ENCODE assay signal across 1 cellular context in the genomic region with DNA sequence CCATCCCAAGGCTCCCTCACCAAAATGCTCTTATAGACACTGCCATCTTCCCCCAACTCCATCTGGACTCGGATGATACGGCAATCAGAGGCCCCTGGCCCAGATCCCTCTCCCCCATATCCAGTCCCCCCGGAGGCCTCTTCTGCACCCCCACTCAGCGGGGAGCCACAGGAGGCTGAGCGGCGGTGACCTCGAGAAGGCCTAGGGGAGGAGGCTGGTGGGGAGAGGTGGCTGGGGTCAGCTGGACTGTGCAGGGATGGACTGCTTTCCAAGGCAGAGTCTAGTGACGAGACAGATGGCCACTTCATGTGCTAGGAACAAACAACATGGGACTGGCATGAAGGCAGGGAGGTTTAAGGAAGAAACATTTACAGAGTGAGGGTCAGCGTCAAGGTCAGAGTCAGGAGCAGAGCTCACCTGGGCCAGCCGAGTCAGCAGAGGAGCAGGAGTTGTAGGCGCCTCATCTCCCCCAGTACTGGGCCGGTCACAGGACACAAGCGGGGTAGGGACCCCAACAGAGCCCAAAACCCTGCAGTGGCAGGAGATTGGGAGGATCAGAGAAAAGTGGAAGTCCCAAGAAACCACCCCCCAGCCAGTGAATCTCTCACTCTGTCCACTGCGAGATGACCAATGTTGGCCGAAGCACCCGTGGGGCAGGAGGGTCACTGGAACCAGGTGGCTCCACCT.
TF ChIP-seq lines count a peak whose summit lies in the region.

No MANE protein-coding gene starts in this region.

TF ChIP-seq in IMR-90, 13 proteins besides CTCF, POLR2A, EP300 and RAD21:
- TF ChIP-seq CHD1 (IDR thresholded peaks at IDR 0.05; ENCODE audit: low read depth, low read length) (no peak), CEBPB (IDR thresholded peaks at IDR 0.05; ENCODE audit: low read depth, low read length) (no peak), RCOR1 (IDR thresholded peaks at IDR 0.05; ENCODE audit: insufficient replicate concordance, low read length) (no peak), MAZ (IDR thresholded peaks at IDR 0.05; ENCODE audit: borderline replicate concordance, low read depth, low read length) (no peak), FOS (IDR thresholded peaks at IDR 0.05; ENCODE audit: low read depth, low read length) (no peak), MXI1 (IDR thresholded peaks at IDR 0.05; ENCODE audit: borderline replicate concordance, low read depth, low read length) (no peak), RFX5 (IDR thresholded peaks at IDR 0.05; ENCODE audit: low read depth, low read length) (no peak), SMC3 (IDR thresholded peaks at IDR 0.05; ENCODE audit: low read depth, low read length) (no peak), USF2 (IDR thresholded peaks at IDR 0.05; ENCODE audit: low read depth, low read length) (no peak), BHLHE40 (IDR thresholded peaks at IDR 0.05; ENCODE audit: low read depth, low read length) (no peak), ELK1 (IDR thresholded peaks at IDR 0.05; ENCODE audit: borderline replicate concordance, low read depth, low read length) (no peak), MAFK (IDR thresholded peaks at IDR 0.05; ENCODE audit: low read depth, low read length) (no peak), NFE2L2 (IDR thresholded peaks at IDR 0.05; ENCODE audit: low read depth, low read length) (no peak)
